Comparison of ENCODE assay signal across 18 cellular contexts in the genomic region with DNA sequence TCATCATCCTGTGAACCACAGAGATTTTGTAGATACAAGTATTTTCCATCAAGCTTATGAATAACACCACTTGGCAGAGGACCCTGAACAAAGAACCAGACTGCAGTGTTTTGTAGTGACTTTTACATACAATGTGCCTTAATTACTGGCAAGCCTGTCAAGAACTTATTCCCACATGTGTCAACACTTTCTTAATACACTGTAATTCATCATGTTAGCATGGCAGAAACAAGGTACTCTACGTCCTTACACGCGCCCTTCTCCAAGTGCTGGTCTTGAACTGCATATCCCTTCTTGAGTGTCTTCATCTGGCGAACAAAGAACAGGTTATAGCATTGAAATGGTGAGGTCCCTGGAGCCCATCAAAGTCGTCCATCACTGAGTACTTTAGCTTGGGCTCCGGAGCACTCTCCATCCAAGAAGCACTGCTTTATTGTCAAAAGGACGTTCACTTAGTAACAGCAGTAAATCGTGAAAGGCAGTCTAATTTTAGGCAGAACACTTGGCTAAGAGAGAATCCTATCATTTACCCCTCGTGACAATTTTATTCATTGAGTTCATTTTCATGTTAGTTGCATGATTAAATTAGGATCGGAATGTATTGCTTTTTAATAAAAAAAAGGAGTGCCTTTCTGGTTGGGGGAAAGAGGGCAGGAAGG.
"Had no signal": no experiment of that assay in that cellular context is flagged by ENCODE, and none has a peak within 500 bp of the region (broad histone marks: within the 10 kb centered on the region; RNA-seq: fewer than 3 reads in every experiment).

No MANE protein-coding gene starts in this region.

- H3K4me1 ChIP-seq: ascending aorta, tibial artery had no signal

- ATAC-seq: natural killer cell; stimulated activated memory B cell treated with anti-CD40 and anti-IgM and Interleukin-4, amounts not matched to agents 10 μg/mL and 1 μg/mL and 100 μg/mL, for 72 hours had no signal

- DNase-seq: activated CD4-positive, CD25-positive, alpha-beta regulatory T cell treated with anti-CD3 and anti-CD28 coated beads, Interleukin-2, amount 50 U/mL, for 72 hours; activated naive CD4-positive, alpha-beta T cell; activated T-cell treated with anti-CD3 and anti-CD28 coated beads for 4 hours; dorsolateral prefrontal cortex; erythroblast; glutamatergic neuron; left ventricle myocardium inferior; natural killer cell; occipital lobe; sigmoid colon; stimulated activated CD4-positive, alpha-beta T cell treated with anti-CD3 and anti-CD28 coated beads, Interleukin-12 subunit alpha, Interleukin-12 subunit beta, amount 100 ng/mL, for 4 hours; stimulated activated CD4-positive, alpha-beta T cell treated with anti-CD3 and anti-CD28 coated beads, Interleukin-2, amount 100 ng/mL, for 48 hours; SW 1271; tibial artery had no signal

- H3K36me3 ChIP-seq: ascending aorta, cardiac muscle cell, left ventricle myocardium inferior, sigmoid colon, tibial artery had no signal

- H3K27ac ChIP-seq: ascending aorta, cardiac muscle cell, dorsolateral prefrontal cortex, left ventricle myocardium inferior, sigmoid colon, tibial artery had no signal

- H3K27me3 ChIP-seq: ascending aorta, cardiac muscle cell, dorsolateral prefrontal cortex, sigmoid colon, tibial artery had no signal

- FAIRE-seq: urothelium cell line had no signal

- H3K4me3 ChIP-seq: ascending aorta, cardiac muscle cell, dorsolateral prefrontal cortex, left ventricle myocardium inferior, sigmoid colon, tibial artery had no signal

- H3K9me3 ChIP-seq: ascending aorta, left ventricle myocardium inferior, sigmoid colon, tibial artery had no signal
